In the genomic region with DNA sequence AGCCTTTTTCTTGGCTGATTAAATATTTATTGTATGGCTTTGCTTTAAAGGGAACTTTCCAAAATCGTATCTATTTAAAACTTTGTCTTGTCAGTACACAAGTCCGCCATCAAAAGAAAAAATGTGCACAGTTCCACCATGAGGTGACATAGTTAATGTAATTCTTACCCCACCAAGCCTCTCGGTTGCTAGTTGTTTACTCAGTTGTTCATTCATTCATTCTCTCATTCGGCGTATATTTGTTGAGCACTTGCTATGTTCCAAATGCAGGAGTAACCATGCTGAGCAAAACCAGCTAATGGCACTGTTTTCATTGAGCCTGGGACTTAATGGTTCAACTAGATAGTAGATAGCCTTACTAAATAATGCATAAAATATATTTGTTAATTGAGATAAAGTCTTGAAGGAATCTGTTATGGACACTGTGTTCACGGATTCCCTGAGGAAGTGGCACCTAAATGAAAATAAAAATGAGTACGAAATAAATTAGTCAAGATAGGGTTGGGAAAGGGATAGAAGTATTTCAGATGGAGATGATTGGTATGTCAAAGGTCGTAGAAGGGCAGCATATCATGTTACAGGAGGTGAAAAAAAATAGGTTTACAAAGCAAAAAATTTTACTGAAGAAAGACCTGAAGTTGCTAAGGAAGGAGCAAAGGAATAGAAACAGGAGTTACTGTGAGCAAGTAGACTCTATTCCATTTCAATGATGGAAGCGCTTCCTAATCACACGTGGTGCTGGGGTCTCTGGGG, we compare ENCODE assay signal across 9 cellular contexts. TPM values are rescaled to one million over a fixed set of nuclear protein-coding genes. Genes with fewer than 3 reads are reported as not detected.
A peak's percentile ranks its signal among the peaks of the same experiment; 100 is the strongest.
DNase-seq lines count a peak whose midpoint lies in the region; ATAC-seq and TF ChIP-seq lines count a peak whose summit lies in the region.
"Had no signal": no experiment of that assay in that cellular context is flagged by ENCODE, and none has a peak within 500 bp of the region (broad histone marks: within the 10 kb centered on the region; RNA-seq: fewer than 3 reads in every experiment).

No MANE protein-coding gene starts in this region.

- H2AFZ ChIP-seq in neural progenitor cell (replicated peaks): no peak overlapping the region

- peak overlapping the region; percentile 96; the same call in 1 of the 2 replicates for H3K27ac ChIP-seq in C4-2B
- H3K27ac ChIP-seq in effector memory CD4-positive, alpha-beta T cell (ENCODE audit: insufficient read depth, low read length, poor library complexity, severe bottlenecking): no peak overlapping the region
- H3K27ac ChIP-seq in neural progenitor cell: no peak overlapping the region

- H3K4me3 Mint-ChIP-seq in neural progenitor cell: peak overlapping the region; percentile 97

- no peaks in the 10 kb centered on the region for H3K27me3 ChIP-seq in effector memory CD4-positive, alpha-beta T cell (replicated peaks; ENCODE audit: control insufficient read depth, insufficient read depth, low read length, poor library complexity, severe bottlenecking)
- no peaks in the 10 kb centered on the region for H3K27me3 ChIP-seq in neural progenitor cell

- H3K27ac Mint-ChIP-seq in neural progenitor cell: no peak overlapping the region

- H3K4me1 ChIP-seq in effector memory CD4-positive, alpha-beta T cell (ENCODE audit: control insufficient read depth, insufficient read depth, low read length, poor library complexity, severe bottlenecking): peaks cover 15% of the 10 kb centered on the region
- peaks cover 18% of the 10 kb centered on the region for H3K4me1 ChIP-seq in neural progenitor cell

- H3K36me3 Mint-ChIP-seq in neural progenitor cell: peaks cover 2% of the 10 kb centered on the region

- TF ChIP-seq CTCF in C4-2B (conservative IDR thresholded peaks at IDR 0.05) (no peak), neural progenitor cell (IDR thresholded peaks at IDR 0.05) (no peak)

- H3K36me3 ChIP-seq in effector memory CD4-positive, alpha-beta T cell (ENCODE audit: control insufficient read depth, insufficient read depth, low read length): no peaks in the 10 kb centered on the region
- no peaks in the 10 kb centered on the region for H3K36me3 ChIP-seq in neural progenitor cell

- H3F3A ChIP-seq in neural progenitor cell (ENCODE audit: low read depth): peaks cover 14% of the 10 kb centered on the region

- no peaks in the 10 kb centered on the region for H3K9me3 ChIP-seq in effector memory CD4-positive, alpha-beta T cell (ENCODE audit: control insufficient read depth, low read length)
- H3K9me3 ChIP-seq in neural progenitor cell (ENCODE audit: low read depth): no peaks in the 10 kb centered on the region

- DNase-seq in NAMALWA (ENCODE audit: low spot score) (peak; percentile 54), neural progenitor cell (ENCODE audit: low spot score) (no peak), globus pallidus (ENCODE audit: low spot score) (no peak), NCI-H82 treated with DMSO at 0.1 percent for 48 hours (lab: John Stamatoyannopoulos, UW; ENCODE audit: unreplicated experiment) (no peak), DMS153 treated with DMSO at 0.1 percent for 48 hours (lab: John Stamatoyannopoulos, UW; ENCODE audit: unreplicated experiment) (no peak)
- no peak for DNase-seq in effector memory CD4-positive, alpha-beta T cell
- DNase-seq: NCI-H345 had no signal

- no peaks in the 10 kb centered on the region for H3K9me3 Mint-ChIP-seq in neural progenitor cell

- no peak overlapping the region for H3K9ac ChIP-seq in neural progenitor cell

- peaks cover 46% of the 10 kb centered on the region for H3K79me2 ChIP-seq in neural progenitor cell (ENCODE audit: low read depth)

- H3K27me3 Mint-ChIP-seq in neural progenitor cell (ENCODE audit: insufficient read depth, low read depth): peaks cover 2% of the 10 kb centered on the region

- H3K4me1 Mint-ChIP-seq in neural progenitor cell: peaks cover 16% of the 10 kb centered on the region

- no peak for ATAC-seq in GM21723 (IDR thresholded peaks at IDR 0.05; ENCODE audit: unreplicated experiment)

- peak overlapping the region; percentile 82 for H3K4me2 ChIP-seq in neural progenitor cell

- peak overlapping the region; percentile 92 for H3K4me3 ChIP-seq in effector memory CD4-positive, alpha-beta T cell (ENCODE audit: insufficient read depth, low read depth, low read length, poor library complexity, severe bottlenecking)
- peak overlapping the region; percentile 72 for H3K4me3 ChIP-seq in neural progenitor cell

- peaks cover 30% of the 10 kb centered on the region for H4K20me1 ChIP-seq in neural progenitor cell (ENCODE audit: low read depth)

RNA-seq across cellular contexts. Expression of a gene that starts 1.5 kb away (rescaled TPM):
- 15.8 and 21.0 TPM in 2 replicates for total RNA-seq in neural progenitor cell (ENCODE audit: low replicate concordance)

RNA-seq across cellular contexts. Expression of a gene that starts 17.3 kb away (rescaled TPM):
- 61.5 and 85.2 TPM in 2 replicates for total RNA-seq in neural progenitor cell (ENCODE audit: low replicate concordance)

RNA-seq across cellular contexts. Expression of a gene that starts 48.5 kb away (rescaled TPM):
- 5.4 and 6.5 TPM in 2 replicates for total RNA-seq in neural progenitor cell (ENCODE audit: low replicate concordance)
